In genomic region chr5:174348582-174348981, GRCh38 we compare ENCODE assay signal across 14 cellular contexts.
DNase-seq lines count a peak whose midpoint lies in the region; ATAC-seq and TF ChIP-seq lines count a peak whose summit lies in the region.
"Had no signal": no experiment of that assay in that cellular context is flagged by ENCODE, and none has a peak within 500 bp of the region (broad histone marks: within the 10 kb centered on the region; RNA-seq: fewer than 3 reads in every experiment).

No MANE protein-coding gene starts in this region.

- peak; percentile 29 to 84 (median 64) for ATAC-seq in heart right ventricle

- H3K27me3 ChIP-seq in ascending aorta (no peaks in the 10 kb centered on the region), heart right ventricle (peaks cover 0 to 4% (median 0%) of the 10 kb centered on the region in 7 donors)
- H3K27me3 ChIP-seq: Peyer's patch had no signal

- no peak overlapping the region for H3K4me3 Mint-ChIP-seq in mesothelial cell of epicardium
- H3K4me3 Mint-ChIP-seq: CD4-positive, CD25-positive, alpha-beta regulatory T cell had no signal

- no peaks in the 10 kb centered on the region for H3K27me3 Mint-ChIP-seq in mesothelial cell of epicardium (ENCODE audit: low read depth)

- DNase-seq in GDM1 (lab: John Stamatoyannopoulos, UW), result peak; percentile 14
- DNase-seq in ascending aorta (ENCODE audit: low spot score in 2 of 2), result peak in 1 of 2 donors; percentile 74
- no peak for DNase-seq in heart right ventricle
- DNase-seq in stromal cell of bone marrow (ENCODE audit: low read depth), result peak; percentile 52
- DNase-seq in mesothelial cell of epicardium (ENCODE audit: low spot score in 2 of 2, unreplicated experiment in 2 of 2), result no peak
- DNase-seq in NCI-H774 (lab: John Stamatoyannopoulos, UW), result no peak
- DNase-seq in midbrain (lab: John Stamatoyannopoulos, UW), result no peak
- DNase-seq: CD4-positive, CD25-positive, alpha-beta regulatory T cell; DND-41; KBM-7; NCI-H1092; NCI-H1694 treated with DMSO at 0.1 percent for 48 hours; NCI-H446 treated with DMSO at 0.1 percent for 48 hours; Peyer's patch had no signal

- H3K36me3 Mint-ChIP-seq in mesothelial cell of epicardium, result no peaks in the 10 kb centered on the region
- H3K36me3 Mint-ChIP-seq: CD4-positive, CD25-positive, alpha-beta regulatory T cell had no signal

- H3K27ac ChIP-seq in ascending aorta (peak overlapping the region; percentile 69 to 81), heart right ventricle (peak overlapping the region in 4 of 10 donors; percentile 8 to 37 (median 32))
- H3K27ac ChIP-seq: Peyer's patch had no signal

- peaks cover 12% of the 10 kb centered on the region for H3K4me1 Mint-ChIP-seq in mesothelial cell of epicardium
- H3K4me1 Mint-ChIP-seq: CD4-positive, CD25-positive, alpha-beta regulatory T cell had no signal

- H3K27ac Mint-ChIP-seq in mesothelial cell of epicardium, result no peak overlapping the region
- H3K27ac Mint-ChIP-seq: CD4-positive, CD25-positive, alpha-beta regulatory T cell had no signal

- intact Hi-C loops in ascending aorta (cut with DNase I) (loop anchor here (2.0 to 10.0 kb wide), 3 partner anchors 64 to 376 kb away; partner anchors contain the start of gene MSX2), heart right ventricle (cut with DNase I) (no loop called here)

- H3K9me3 ChIP-seq in ascending aorta, result no peaks in the 10 kb centered on the region
- H3K9me3 ChIP-seq in heart right ventricle, result peaks cover 0 to 7% (median 0%) of the 10 kb centered on the region in 11 donors
- H3K9me3 ChIP-seq: Peyer's patch had no signal

- H3K4me1 ChIP-seq in ascending aorta, result peaks cover 0 to 8% of the 10 kb centered on the region in 2 donors
- peaks cover 0 to 15% (median 3%) of the 10 kb centered on the region in 9 donors for H3K4me1 ChIP-seq in heart right ventricle
- H3K4me1 ChIP-seq: Peyer's patch had no signal

- TF ChIP-seq CTCF in ascending aorta (IDR thresholded peaks at IDR 0.05) (no peak), heart right ventricle (IDR thresholded peaks at IDR 0.05) (no peak), mesothelial cell of epicardium (IDR thresholded peaks at IDR 0.05; ENCODE audit: unreplicated experiment) (no peak)

- 11% methylated on average over 6 of the region's 6 CpGs for WGBS in heart right ventricle, 2 donors

- no peaks in the 10 kb centered on the region for H3K9me3 Mint-ChIP-seq in mesothelial cell of epicardium

- H3K4me3 ChIP-seq in ascending aorta (no peak overlapping the region), heart right ventricle (no peak overlapping the region)
- H3K4me3 ChIP-seq: Peyer's patch had no signal

- H3K36me3 ChIP-seq in ascending aorta, result no peaks in the 10 kb centered on the region
- H3K36me3 ChIP-seq in heart right ventricle, result no peaks in the 10 kb centered on the region
- H3K36me3 ChIP-seq: Peyer's patch had no signal

Comparison
In these comparisons a context has a peak if more than half of its experiments do, and no peak if none do; other contexts are left out.
1. DNase-seq: peak in GDM1 (single experiment) and stromal cell of bone marrow (single experiment); none in heart right ventricle (0 of 2), mesothelial cell of epicardium (0 of 2), NCI-H774 (single experiment) and midbrain (single experiment).